38 cellular contexts compared by ENCODE assay signal in the genomic region with DNA sequence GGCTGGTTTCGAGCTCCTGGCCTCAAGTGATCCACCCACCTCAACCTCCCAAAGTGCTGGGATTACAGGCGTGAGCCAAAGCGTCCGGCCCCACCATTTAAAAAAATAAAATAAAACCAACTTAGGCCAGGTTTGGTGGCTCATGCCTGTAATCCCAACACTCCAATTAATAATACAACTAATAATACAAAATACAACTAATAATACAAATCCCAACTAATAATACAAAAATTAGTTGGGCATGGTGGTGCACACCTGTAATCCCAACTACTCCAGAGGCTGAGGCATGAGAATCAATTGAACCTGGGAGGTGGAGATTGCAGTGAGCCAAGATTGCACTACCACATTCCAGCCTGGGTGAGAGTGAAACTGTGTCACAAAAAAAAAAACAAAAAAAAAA. TPM values are rescaled to one million over a fixed set of nuclear protein-coding genes. Genes with fewer than 3 reads are reported as not detected.
"Had no signal": no experiment of that assay in that cellular context is flagged by ENCODE, and none has a peak within 500 bp of the region (broad histone marks: within the 10 kb centered on the region; RNA-seq: fewer than 3 reads in every experiment).

No MANE protein-coding gene starts in this region.

- H3K9me3 ChIP-seq: esophagus muscularis mucosa, gastrocnemius medialis had no signal

- H3K27me3 ChIP-seq: brain microvascular endothelial cell, dorsolateral prefrontal cortex, esophagus muscularis mucosa, foreskin keratinocyte, gastrocnemius medialis had no signal

- ATAC-seq: activated CD4-positive, CD25-positive, alpha-beta regulatory T cell treated with anti-CD3 and anti-CD28 coated beads, Interleukin-2, amount 50 U/mL, for 24 hours; activated CD8-positive, alpha-beta memory T cell treated with anti-CD3 and anti-CD28 coated beads, Interleukin-2, amount 10 ng/mL, durations not matched to agents 7 days and 5 days; activated CD8-positive, alpha-beta T cell treated with anti-CD3 and anti-CD28 coated beads for 36 hours; foreskin keratinocyte; gastrocnemius medialis; T-helper 17 cell had no signal

- H3K27ac ChIP-seq: brain microvascular endothelial cell, coronary artery, dorsolateral prefrontal cortex, esophagus muscularis mucosa, foreskin keratinocyte, gastrocnemius medialis, WERI-Rb-1 had no signal

- H3K36me3 ChIP-seq: brain microvascular endothelial cell, gastrocnemius medialis, WERI-Rb-1 had no signal

- H3K9me3 Mint-ChIP-seq: activated B cell treated with CpG ODN at 0.5 μM for 24 hours; activated CD8-positive, alpha-beta T cell treated with anti-CD3 and anti-CD28 coated beads for 36 hours; activated naive CD4-positive, alpha-beta T cell treated with anti-CD3 and anti-CD28 coated beads for 36 hours; activated naive CD4-positive, alpha-beta T cell treated with anti-CD3 and anti-CD28 coated beads, Interleukin-2, amount 50 U/mL, for 24 hours; activated T-helper 1 cell treated with anti-CD3 and anti-CD28 coated beads, Interleukin-12 subunit alpha, Interleukin-12 subunit beta, Interleukin-2, Interleukin-4 antibody, amounts not matched to agents 30 ng/mL and 10 ng/mL and 1 ng/mL, durations not matched to agents 14 hours and 24 hours and 36 hours; activated T-helper 2 cell treated with anti-CD3 and anti-CD28 coated beads, Interferon-gamma antibody, Interleukin-2, Interleukin-4, amounts not matched to agents 10 μg/mL and 5 μg/mL and 100 μg/mL, durations not matched to agents 14 hours and 24 hours and 36 hours; central memory CD8-positive, alpha-beta T cell; dendritic cell treated with granulocyte-macrophage colony-stimulating factor and Interleukin-4, amounts not matched to agents 40 ng/mL and 50 ng/mL, for 4 days; T-helper 2 cell treated with Interferon-gamma antibody and Interleukin-4, amounts not matched to agents 5 μg/mL and 100 μg/mL, for 36 hours had no signal

- H3K4me3 Mint-ChIP-seq: activated B cell treated with CpG ODN at 0.5 μM for 24 hours; activated CD8-positive, alpha-beta memory T cell treated with anti-CD3 and anti-CD28 coated beads, Interleukin-2, amount 10 ng/mL, durations not matched to agents 7 days and 5 days; activated CD8-positive, alpha-beta T cell treated with anti-CD3 and anti-CD28 coated beads for 36 hours; activated naive CD4-positive, alpha-beta T cell treated with anti-CD3 and anti-CD28 coated beads for 36 hours; activated naive CD4-positive, alpha-beta T cell treated with anti-CD3 and anti-CD28 coated beads, Interleukin-2, amount 50 U/mL, for 24 hours; activated T-helper 1 cell treated with anti-CD3 and anti-CD28 coated beads, Interleukin-12 subunit alpha, Interleukin-12 subunit beta, Interleukin-2, Interleukin-4 antibody, amounts not matched to agents 30 ng/mL and 10 ng/mL and 1 ng/mL, durations not matched to agents 14 hours and 24 hours and 36 hours; central memory CD8-positive, alpha-beta T cell; dendritic cell treated with granulocyte-macrophage colony-stimulating factor and Interleukin-4, amounts not matched to agents 40 ng/mL and 50 ng/mL, for 4 days; T-helper 17 cell; T-helper 2 cell treated with Interferon-gamma antibody and Interleukin-4, amounts not matched to agents 5 μg/mL and 100 μg/mL, for 36 hours had no signal

- H3K4me3 ChIP-seq: coronary artery, dorsolateral prefrontal cortex, esophagus muscularis mucosa, gastrocnemius medialis had no signal

- H3K27me3 Mint-ChIP-seq: activated B cell treated with CpG ODN at 0.5 μM for 24 hours; activated CD8-positive, alpha-beta memory T cell treated with anti-CD3 and anti-CD28 coated beads, Interleukin-2, amount 10 ng/mL, durations not matched to agents 7 days and 5 days; activated CD8-positive, alpha-beta T cell treated with anti-CD3 and anti-CD28 coated beads for 36 hours; activated naive CD4-positive, alpha-beta T cell treated with anti-CD3 and anti-CD28 coated beads, Interleukin-2, amount 50 U/mL, for 24 hours; central memory CD8-positive, alpha-beta T cell; dendritic cell treated with granulocyte-macrophage colony-stimulating factor and Interleukin-4, amounts not matched to agents 40 ng/mL and 50 ng/mL, for 4 days; T-helper 17 cell had no signal

- H3K4me1 ChIP-seq: gastrocnemius medialis had no signal

- DNase-seq: activated B cell treated with CpG ODN at 0.5 μM for 24 hours; activated CD4-positive, alpha-beta T cell treated with anti-CD3 and anti-CD28 coated beads for 48 hours; activated CD4-positive, alpha-beta T cell treated with anti-CD3 and anti-CD28 coated beads, Interleukin-2, amount 50 U/mL, for 1 hour; activated CD4-positive, alpha-beta T cell treated with anti-CD3 and anti-CD28 coated beads, Interleukin-2, amount 50 U/mL, for 48 hours; activated CD8-positive, alpha-beta memory T cell treated with anti-CD3 and anti-CD28 coated beads, Interleukin-2, amount 10 ng/mL, durations not matched to agents 7 days and 5 days; activated CD8-positive, alpha-beta memory T cell treated with anti-CD3 and anti-CD28 coated beads, Interleukin-2, amount 50 U/mL, for 4 hours; activated CD8-positive, alpha-beta T cell treated with anti-CD3 and anti-CD28 coated beads for 36 hours; activated effector memory CD4-positive, alpha-beta T cell treated with anti-CD3 and anti-CD28 coated beads, Interleukin-2, amount 50 U/mL, for 16 hours; activated naive CD4-positive, alpha-beta T cell treated with anti-CD3 and anti-CD28 coated beads for 36 hours; activated T-cell treated with anti-CD3 and anti-CD28 coated beads, Interleukin-2, amount 50 U/mL, for 1 hour; activated T-cell treated with anti-CD3 and anti-CD28 coated beads, Interleukin-2, amount 50 U/mL, for 48 hours; amniotic stem cell; anterior cingulate cortex; brain microvascular endothelial cell; dorsolateral prefrontal cortex; effector memory CD4-positive, alpha-beta T cell; erythroblast; foreskin keratinocyte; gastrocnemius medialis; glutamatergic neuron; T-helper 1 cell; T-helper 17 cell; T1000; WERI-Rb-1 had no signal

- H3K27ac Mint-ChIP-seq: activated B cell treated with CpG ODN at 0.5 μM for 24 hours; activated CD8-positive, alpha-beta memory T cell treated with anti-CD3 and anti-CD28 coated beads, Interleukin-2, amount 10 ng/mL, durations not matched to agents 7 days and 5 days; activated naive CD4-positive, alpha-beta T cell treated with anti-CD3 and anti-CD28 coated beads for 36 hours; activated naive CD4-positive, alpha-beta T cell treated with anti-CD3 and anti-CD28 coated beads, Interleukin-2, amount 50 U/mL, for 24 hours; activated T-helper 1 cell treated with anti-CD3 and anti-CD28 coated beads, Interleukin-12 subunit alpha, Interleukin-12 subunit beta, Interleukin-2, Interleukin-4 antibody, amounts not matched to agents 30 ng/mL and 10 ng/mL and 1 ng/mL, durations not matched to agents 14 hours and 24 hours and 36 hours; activated T-helper 2 cell treated with anti-CD3 and anti-CD28 coated beads, Interferon-gamma antibody, Interleukin-2, Interleukin-4, amounts not matched to agents 10 μg/mL and 5 μg/mL and 100 μg/mL, durations not matched to agents 14 hours and 24 hours and 36 hours; dendritic cell treated with granulocyte-macrophage colony-stimulating factor and Interleukin-4, amounts not matched to agents 40 ng/mL and 50 ng/mL, for 4 days; T-helper 17 cell; T-helper 2 cell treated with Interferon-gamma antibody and Interleukin-4, amounts not matched to agents 5 μg/mL and 100 μg/mL, for 36 hours had no signal

RNA-seq across cellular contexts. Expression of a gene that starts 32.9 kb away (rescaled TPM):
- total RNA-seq: activated B cell treated with CpG ODN at 0.5 μM for 24 hours; activated CD8-positive, alpha-beta memory T cell treated with anti-CD3 and anti-CD28 coated beads for 36 hours; activated CD8-positive, alpha-beta memory T cell treated with anti-CD3 and anti-CD28 coated beads, Interleukin-2, amount 10 ng/mL, durations not matched to agents 7 days and 5 days; activated CD8-positive, alpha-beta T cell treated with anti-CD3 and anti-CD28 coated beads for 36 hours; activated naive CD4-positive, alpha-beta T cell treated with anti-CD3 and anti-CD28 coated beads for 36 hours; activated T-helper 1 cell treated with anti-CD3 and anti-CD28 coated beads, Interleukin-12 subunit alpha, Interleukin-12 subunit beta, Interleukin-2, Interleukin-4 antibody, amounts not matched to agents 30 ng/mL and 10 ng/mL and 1 ng/mL, durations not matched to agents 14 hours and 24 hours and 36 hours; activated T-helper 2 cell treated with anti-CD3 and anti-CD28 coated beads, Interferon-gamma antibody, Interleukin-2, Interleukin-4, amounts not matched to agents 10 μg/mL and 5 μg/mL and 100 μg/mL, durations not matched to agents 14 hours and 24 hours and 36 hours; astrocyte; bronchial epithelial cell; cardiac septum; cerebellum; esophagus muscularis mucosa; foreskin keratinocyte; gastrocnemius medialis; T-helper 17 cell had no signal
- polyA plus RNA-seq: foreskin keratinocyte had no signal
